Comparison of ENCODE assay signal across 9 cellular contexts in genomic region chr10:79929409-79929904, GRCh38. TPM values are rescaled to one million over a fixed set of nuclear protein-coding genes. Genes with fewer than 3 reads are reported as not detected.
A peak's percentile ranks its signal among the peaks of the same experiment; 100 is the strongest.
DNase-seq lines count a peak whose midpoint lies in the region; ATAC-seq and TF ChIP-seq lines count a peak whose summit lies in the region.
"Had no signal": no experiment of that assay in that cellular context is flagged by ENCODE, and none has a peak within 500 bp of the region (broad histone marks: within the 10 kb centered on the region; RNA-seq: fewer than 3 reads in every experiment).

No MANE protein-coding gene starts in this region.

- no peaks in the 10 kb centered on the region for H4K20me1 ChIP-seq in OCI-LY1 (ENCODE audit: insufficient read depth, low read length)

- H3K79me2 ChIP-seq in OCI-LY1 (ENCODE audit: insufficient read depth, low read length): no peaks in the 10 kb centered on the region

- ATAC-seq in GM19025 (IDR thresholded peaks at IDR 0.05; ENCODE audit: low read depth, unreplicated experiment) (peak; percentile 65), HG03378 (IDR thresholded peaks at IDR 0.05; ENCODE audit: unreplicated experiment) (peak; percentile 82)
- ATAC-seq in activated T-cell treated with anti-CD3 and anti-CD28 coated beads, Interleukin-2, amount 50 U/mL, for 4 hours: peak; percentile 87 to 93
- ATAC-seq in natural killer cell treated with Interleukin-12 subunit alpha and Interleukin-12 subunit beta and Interleukin-15 and Interleukin-18, amount 100 ng/mL, for 72 hours: peak; percentile 76 to 82

- H3K9ac ChIP-seq in OCI-LY1 (ENCODE audit: low read length): no peak overlapping the region

- H2AFZ ChIP-seq in OCI-LY1 (ENCODE audit: low read length): no peak overlapping the region

- H3K9me2 ChIP-seq in OCI-LY1 (ENCODE audit: low read depth, low read length): no peaks in the 10 kb centered on the region

- no peaks in the 10 kb centered on the region for H3K36me3 ChIP-seq in OCI-LY1 (ENCODE audit: insufficient read depth, low read length)

- peaks cover 3 to 11% (median 6%) of the 10 kb centered on the region in 7 donors for H3K9me3 Mint-ChIP-seq in CD14-positive monocyte
- no peaks in the 10 kb centered on the region for H3K9me3 Mint-ChIP-seq in activated T-cell treated with anti-CD3 and anti-CD28 coated beads, Interleukin-2, amount 50 U/mL, for 4 hours
- no peaks in the 10 kb centered on the region for H3K9me3 Mint-ChIP-seq in natural killer cell treated with Interleukin-12 subunit alpha and Interleukin-12 subunit beta and Interleukin-15 and Interleukin-18, amount 100 ng/mL, for 72 hours

- peaks cover 22 to 29% (median 23%) of the 10 kb centered on the region in 3 donors for H3K27me3 Mint-ChIP-seq in CD14-positive monocyte (ENCODE audit: low read depth in 3 of 3)
- peaks cover 24% of the 10 kb centered on the region for H3K27me3 Mint-ChIP-seq in activated T-cell treated with anti-CD3 and anti-CD28 coated beads, Interleukin-2, amount 50 U/mL, for 4 hours (ENCODE audit: low read depth)
- peaks cover 21 to 25% of the 10 kb centered on the region in 2 donors for H3K27me3 Mint-ChIP-seq in natural killer cell treated with Interleukin-12 subunit alpha and Interleukin-12 subunit beta and Interleukin-15 and Interleukin-18, amount 100 ng/mL, for 72 hours

- intact Hi-C loops in CD14-positive monocyte (cut with micrococcal nuclease): no loop called here

- no peaks in the 10 kb centered on the region for H3K4me1 ChIP-seq in OCI-LY1 (ENCODE audit: insufficient read depth, low read length, severe bottlenecking)

- H3K4me1 Mint-ChIP-seq in CD14-positive monocyte: peaks cover 5% of the 10 kb centered on the region
- H3K4me1 Mint-ChIP-seq in activated T-cell treated with anti-CD3 and anti-CD28 coated beads, Interleukin-2, amount 50 U/mL, for 4 hours (ENCODE audit: low read depth): no peaks in the 10 kb centered on the region
- H3K4me1 Mint-ChIP-seq in natural killer cell treated with Interleukin-12 subunit alpha and Interleukin-12 subunit beta and Interleukin-15 and Interleukin-18, amount 100 ng/mL, for 72 hours (ENCODE audit: low read depth in 2 of 2): peaks cover 0 to 4% of the 10 kb centered on the region in 2 donors

- H3K4me2 ChIP-seq in OCI-LY1 (ENCODE audit: low read length): no peak overlapping the region

- H3K4me3 Mint-ChIP-seq in CD14-positive monocyte: peak overlapping the region in 1 of 2 donors; percentile 68
- H3K4me3 Mint-ChIP-seq in activated T-cell treated with anti-CD3 and anti-CD28 coated beads, Interleukin-2, amount 50 U/mL, for 4 hours: no peak overlapping the region
- H3K4me3 Mint-ChIP-seq in natural killer cell treated with Interleukin-12 subunit alpha and Interleukin-12 subunit beta and Interleukin-15 and Interleukin-18, amount 100 ng/mL, for 72 hours: no peak overlapping the region

- H3K9me3 ChIP-seq in OCI-LY1 (ENCODE audit: low read length): no peaks in the 10 kb centered on the region

- H3K27me3 ChIP-seq in OCI-LY1 (ENCODE audit: insufficient read depth, low read length): no peaks in the 10 kb centered on the region

- peak overlapping the region in 3 of 7 donors; percentile 11 to 59 (median 16) for H3K27ac Mint-ChIP-seq in CD14-positive monocyte
- no peak overlapping the region for H3K27ac Mint-ChIP-seq in natural killer cell treated with Interleukin-12 subunit alpha and Interleukin-12 subunit beta and Interleukin-15 and Interleukin-18, amount 100 ng/mL, for 72 hours

- H3F3A ChIP-seq in OCI-LY1 (ENCODE audit: insufficient read depth, low read length): no peaks in the 10 kb centered on the region

- H3K36me3 Mint-ChIP-seq in CD14-positive monocyte: no peaks in the 10 kb centered on the region
- H3K36me3 Mint-ChIP-seq in activated T-cell treated with anti-CD3 and anti-CD28 coated beads, Interleukin-2, amount 50 U/mL, for 4 hours (ENCODE audit: insufficient read depth): no peaks in the 10 kb centered on the region
- H3K36me3 Mint-ChIP-seq in natural killer cell treated with Interleukin-12 subunit alpha and Interleukin-12 subunit beta and Interleukin-15 and Interleukin-18, amount 100 ng/mL, for 72 hours: no peaks in the 10 kb centered on the region

- peak; percentile 89 for TF ChIP-seq CTCF in CD14-positive monocyte (IDR thresholded peaks at IDR 0.05)
- TF ChIP-seq CTCF in OCI-LY1 (IDR thresholded peaks at IDR 0.05; ENCODE audit: low read length): peak; percentile 85
- peak; percentile 90 for TF ChIP-seq CTCF in fibroblast of mammary gland (conservative IDR thresholded peaks at IDR 0.05; ENCODE audit: control insufficient read depth, insufficient read depth, low read depth, low read length)

- H3K4me3 ChIP-seq in OCI-LY1 (ENCODE audit: low read depth, low read length, poor library complexity, severe bottlenecking) (no peak overlapping the region), fibroblast of mammary gland (ENCODE audit: control insufficient read depth, low read depth, low read length) (no peak overlapping the region)
- H3K4me3 ChIP-seq: SK-N-MC had no signal

- DNase-seq in CD14-positive monocyte (ENCODE audit: low spot score): no peak
- peak; percentile 68 for DNase-seq in activated T-cell treated with anti-CD3 and anti-CD28 coated beads, Interleukin-2, amount 50 U/mL, for 4 hours
- peak; percentile 69 for DNase-seq in fibroblast of mammary gland (ENCODE audit: low read depth)
- DNase-seq in natural killer cell treated with Interleukin-12 subunit alpha and Interleukin-12 subunit beta and Interleukin-15 and Interleukin-18, amount 100 ng/mL, for 72 hours (ENCODE audit: low spot score): peak; percentile 70
- DNase-seq in stimulated activated naive CD4-positive, alpha-beta T cell (lab: John Stamatoyannopoulos, UW): peak; percentile 20 to 63 (median 47)

- no peak overlapping the region for H3K27ac ChIP-seq in OCI-LY1 (ENCODE audit: low read depth, low read length, poor library complexity, severe bottlenecking)
- H3K27ac ChIP-seq: SK-N-MC had no signal

RNA-seq across cellular contexts. Expression of gene SFTPD, which starts 19.4 kb away (rescaled TPM):
- polyA plus RNA-seq in CD14-positive monocyte: 1 to 10 TPM in 1 of 2 donors, under 1 TPM in 1; 0.84 to 1.2 TPM
- total RNA-seq in activated T-cell treated with anti-CD3 and anti-CD28 coated beads, Interleukin-2, amount 50 U/mL, for 4 hours: under 1 TPM; 0.29 to 0.40 (median 0.33) TPM
- not detected for total RNA-seq in natural killer cell treated with Interleukin-12 subunit alpha and Interleukin-12 subunit beta and Interleukin-15 and Interleukin-18, amount 100 ng/mL, for 72 hours
